ENCODE assay signal across 9 cellular contexts in the genomic region with DNA sequence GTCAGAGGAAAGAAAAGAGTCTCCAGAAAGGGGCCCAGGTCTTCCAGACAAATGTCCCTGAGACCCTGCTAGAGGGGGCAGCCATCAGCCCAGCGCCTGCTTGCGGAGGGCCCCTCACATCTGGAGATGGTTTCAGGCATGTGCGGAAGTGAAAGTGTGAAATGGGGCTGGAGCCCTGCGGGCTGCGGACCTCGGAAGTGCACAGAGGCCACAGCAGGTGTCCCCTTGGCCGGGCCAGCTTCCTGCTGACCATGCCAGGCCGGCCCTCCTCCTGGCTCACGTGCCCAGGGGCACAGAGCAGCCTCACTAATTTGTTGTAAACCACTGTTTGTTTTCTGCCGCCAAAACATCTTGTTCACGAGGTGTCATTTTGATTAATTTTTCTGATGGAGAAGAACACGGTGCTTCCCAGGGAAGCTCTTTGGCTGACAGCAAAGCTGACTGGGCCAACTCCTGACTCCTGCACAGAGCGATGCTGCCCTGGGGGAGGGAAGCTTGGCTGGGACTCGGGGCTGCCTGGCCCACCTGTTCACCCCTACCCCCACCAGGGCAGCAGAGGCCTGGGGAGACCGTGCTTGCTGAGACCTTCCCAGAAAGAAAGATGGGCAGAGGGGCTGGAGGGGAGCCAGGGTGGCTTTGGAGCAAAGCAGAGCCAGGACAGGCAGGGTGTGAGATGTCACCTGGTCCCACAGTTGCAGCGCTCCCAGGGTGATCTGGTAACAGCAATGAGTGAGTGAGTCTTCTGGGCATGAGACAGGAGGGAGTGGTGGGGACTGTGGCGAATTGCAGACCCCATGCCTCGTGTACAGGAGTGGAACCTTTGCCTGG. TPM values are rescaled to one million over a fixed set of nuclear protein-coding genes. Genes with fewer than 3 reads are reported as not detected.
DNase-seq lines count a peak whose midpoint lies in the region; ATAC-seq and TF ChIP-seq lines count a peak whose summit lies in the region.
"Had no signal": no experiment of that assay in that cellular context is flagged by ENCODE, and none has a peak within 500 bp of the region (broad histone marks: within the 10 kb centered on the region; RNA-seq: fewer than 3 reads in every experiment).

No MANE protein-coding gene starts in this region.

- H3K27me3 Mint-ChIP-seq in dendritic cell treated with granulocyte-macrophage colony-stimulating factor and Interleukin-4, amounts not matched to agents 40 ng/mL and 50 ng/mL, for 4 days, result peaks cover 4% of the 10 kb centered on the region
- H3K27me3 Mint-ChIP-seq: activated naive CD8-positive, alpha-beta T cell treated with anti-CD3 and anti-CD28 coated beads, Interleukin-2, amount 10 ng/mL, durations not matched to agents 7 days and 5 days had no signal

- no peaks in the 10 kb centered on the region for H3K9me2 ChIP-seq in MM.1S (replicated peaks; ENCODE audit: insufficient read depth, low read length)

- H3K27me3 ChIP-seq in MM.1S (replicated peaks; ENCODE audit: insufficient read depth, low read length) (no peaks in the 10 kb centered on the region), BE2C (no peaks in the 10 kb centered on the region)

- no peaks in the 10 kb centered on the region for H3K79me2 ChIP-seq in MM.1S (ENCODE audit: low read length)

- no peaks in the 10 kb centered on the region for H3K9me3 ChIP-seq in MM.1S (replicated peaks; ENCODE audit: insufficient read depth, low read length)
- H3K9me3 ChIP-seq in BE2C, result no peaks in the 10 kb centered on the region

- no peaks in the 10 kb centered on the region for H4K20me1 ChIP-seq in MM.1S (ENCODE audit: insufficient read depth, low read length)

- H3K27ac Mint-ChIP-seq in dendritic cell treated with granulocyte-macrophage colony-stimulating factor and Interleukin-4, amounts not matched to agents 40 ng/mL and 50 ng/mL, for 4 days, result peak overlapping the region; percentile 9

- peak overlapping the region; percentile 46 for H3K4me2 ChIP-seq in MM.1S (ENCODE audit: low read depth, low read length)

- H3K36me3 Mint-ChIP-seq in dendritic cell treated with granulocyte-macrophage colony-stimulating factor and Interleukin-4, amounts not matched to agents 40 ng/mL and 50 ng/mL, for 4 days (ENCODE audit: low read depth), result no peaks in the 10 kb centered on the region

- H3K4me3 ChIP-seq in MM.1S (ENCODE audit: low read length), result no peak overlapping the region
- no peak overlapping the region for H3K4me3 ChIP-seq in BE2C (ENCODE audit: low read depth, low read length)

- no peaks in the 10 kb centered on the region; the same call in 1 of the 2 replicates for H3F3A ChIP-seq in MM.1S (ENCODE audit: insufficient read depth, low read length)

- intact Hi-C loops in dendritic cell treated with granulocyte-macrophage colony-stimulating factor and Interleukin-4, amounts not matched to agents 40 ng/mL and 50 ng/mL, for 4 days (cut with micrococcal nuclease), result no loop called here

- peaks cover 10% of the 10 kb centered on the region for H3K4me1 ChIP-seq in MM.1S (ENCODE audit: low read length)
- H3K4me1 ChIP-seq in BE2C, result peaks cover 5% of the 10 kb centered on the region

- H3K27ac ChIP-seq in MM.1S (ENCODE audit: low read length), result no peak overlapping the region

- 0 out of 2 replicates have a peak overlapping the region, but pooled peaks have one; percentile 16 for H2AFZ ChIP-seq in MM.1S (ENCODE audit: low read length)

- no peak for ATAC-seq in GM19324 (IDR thresholded peaks at IDR 0.05; ENCODE audit: low FRiP score, unreplicated experiment)

- in situ Hi-C loops in GM13976 (cut with MboI; ENCODE audit: low sequenced_read_pairs, unreplicated experiment), result no loop called here

- no peak overlapping the region for H3K4me3 Mint-ChIP-seq in dendritic cell treated with granulocyte-macrophage colony-stimulating factor and Interleukin-4, amounts not matched to agents 40 ng/mL and 50 ng/mL, for 4 days
- H3K4me3 Mint-ChIP-seq: activated naive CD8-positive, alpha-beta T cell treated with anti-CD3 and anti-CD28 coated beads, Interleukin-2, amount 10 ng/mL, durations not matched to agents 7 days and 5 days had no signal

- TF ChIP-seq CTCF in GM13976 (IDR thresholded peaks at IDR 0.05; ENCODE audit: borderline replicate concordance, control extremely low read depth, extremely low read depth, insufficient read depth, missing control alignments) (no peak), MM.1S (IDR thresholded peaks at IDR 0.05; ENCODE audit: low read length) (no peak), BE2C (IDR thresholded peaks at IDR 0.05; ENCODE audit: low read depth, low read length) (no peak)

- peak; percentile 62 for DNase-seq in GM13976 (ENCODE audit: low spot score)
- peak; percentile 16 for DNase-seq in MM.1S
- DNase-seq in pons (ENCODE audit: low spot score), result peak; percentile 6
- no peak for DNase-seq in stimulated activated naive CD4-positive, alpha-beta T cell (lab: John Stamatoyannopoulos, UW)
- no peak for DNase-seq in iPS-NIHi7 (ENCODE audit: extremely low spot score)
- DNase-seq in BE2C, result no peak
- DNase-seq: activated naive CD8-positive, alpha-beta T cell treated with anti-CD3 and anti-CD28 coated beads, Interleukin-2, amount 10 ng/mL, durations not matched to agents 7 days and 5 days had no signal

- no peaks in the 10 kb centered on the region for H3K9me3 Mint-ChIP-seq in dendritic cell treated with granulocyte-macrophage colony-stimulating factor and Interleukin-4, amounts not matched to agents 40 ng/mL and 50 ng/mL, for 4 days
- H3K9me3 Mint-ChIP-seq: activated naive CD8-positive, alpha-beta T cell treated with anti-CD3 and anti-CD28 coated beads, Interleukin-2, amount 10 ng/mL, durations not matched to agents 7 days and 5 days had no signal

- H3K36me3 ChIP-seq in MM.1S (replicated peaks; ENCODE audit: insufficient read depth, low read length) (no peaks in the 10 kb centered on the region), BE2C (no peaks in the 10 kb centered on the region)

- H3K4me1 Mint-ChIP-seq in dendritic cell treated with granulocyte-macrophage colony-stimulating factor and Interleukin-4, amounts not matched to agents 40 ng/mL and 50 ng/mL, for 4 days (ENCODE audit: low read depth), result peaks cover 16% of the 10 kb centered on the region

- no peak overlapping the region for H3K9ac ChIP-seq in MM.1S (ENCODE audit: low read length)

RNA-seq across cellular contexts. Expression of a gene that starts 54.2 kb away (rescaled TPM):
- polyA plus RNA-seq in BE2C (2012; ENCODE audit: insufficient read depth, insufficient read length, low read depth), result 14.5 TPM

Comparison
In these comparisons a context has a peak if more than half of its experiments do, and no peak if none do; other contexts are left out.
1. DNase-seq: peak in GM13976 (single experiment), MM.1S (single experiment) and pons (single experiment); none in stimulated activated naive CD4-positive, alpha-beta T cell (0 of 6), iPS-NIHi7 (single experiment) and BE2C (single experiment).